Comparison of ENCODE assay signal across 38 cellular contexts in genomic region chr1:64417828-64418227, GRCh38.
"Had no signal": no experiment of that assay in that cellular context is flagged by ENCODE, and none has a peak within 500 bp of the region (broad histone marks: within the 10 kb centered on the region; RNA-seq: fewer than 3 reads in every experiment).

No MANE protein-coding gene starts in this region.

- H3K27ac Mint-ChIP-seq: activated naive CD4-positive, alpha-beta T cell treated with anti-CD3 and anti-CD28 coated beads for 36 hours; activated naive CD4-positive, alpha-beta T cell treated with anti-CD3 and anti-CD28 coated beads, Interleukin-2, amount 10 ng/mL, durations not matched to agents 7 days and 5 days; activated naive CD4-positive, alpha-beta T cell treated with anti-CD3 and anti-CD28 coated beads, Interleukin-2, amount 50 U/mL, for 24 hours; activated naive CD4-positive, alpha-beta T cell treated with anti-CD3 and anti-CD28 coated beads, Interleukin-2, amount 50 U/mL, for 72 hours; activated naive CD8-positive, alpha-beta T cell; activated naive CD8-positive, alpha-beta T cell treated with anti-CD3 and anti-CD28 coated beads for 36 hours; activated naive CD8-positive, alpha-beta T cell treated with anti-CD3 and anti-CD28 coated beads, Interleukin-2, amount 10 ng/mL, durations not matched to agents 7 days and 5 days; activated naive CD8-positive, alpha-beta T cell treated with anti-CD3 and anti-CD28 coated beads, Interleukin-2, amount 50 U/mL, for 24 hours; activated T-cell treated with anti-CD3 and anti-CD28 coated beads, Interleukin-2, amount 50 U/mL, for 24 hours; activated T-cell treated with anti-CD3 and anti-CD28 coated beads, Interleukin-2, amount 50 U/mL, for 72 hours; activated T-helper 1 cell treated with anti-CD3 and anti-CD28 coated beads, Interleukin-12 subunit alpha, Interleukin-12 subunit beta, Interleukin-2, Interleukin-4 antibody, amounts not matched to agents 30 ng/mL and 10 ng/mL and 1 ng/mL, durations not matched to agents 14 hours and 24 hours and 36 hours; activated T-helper 17 cell treated with anti-CD3 and anti-CD28 coated beads, Interleukin-2, amount 50 U/mL, for 72 hours; activated T-helper 2 cell treated with anti-CD3 and anti-CD28 coated beads, Interferon-gamma antibody, Interleukin-2, Interleukin-4, amounts not matched to agents 10 μg/mL and 5 μg/mL and 100 μg/mL, durations not matched to agents 14 hours and 24 hours and 36 hours had no signal

- H3K36me3 Mint-ChIP-seq: activated naive CD4-positive, alpha-beta T cell treated with anti-CD3 and anti-CD28 coated beads, Interleukin-2, amount 10 ng/mL, durations not matched to agents 7 days and 5 days; activated naive CD4-positive, alpha-beta T cell treated with anti-CD3 and anti-CD28 coated beads, Interleukin-2, amount 50 U/mL, for 24 hours; activated naive CD4-positive, alpha-beta T cell treated with anti-CD3 and anti-CD28 coated beads, Interleukin-2, amount 50 U/mL, for 72 hours; activated naive CD8-positive, alpha-beta T cell treated with anti-CD3 and anti-CD28 coated beads for 36 hours; activated naive CD8-positive, alpha-beta T cell treated with anti-CD3 and anti-CD28 coated beads, Interleukin-2, amount 10 ng/mL, durations not matched to agents 7 days and 5 days; brain had no signal

- H3K4me3 ChIP-seq: adrenal gland, ascending aorta, body of pancreas, breast epithelium, cardiac muscle cell had no signal

- ATAC-seq: activated naive CD4-positive, alpha-beta T cell treated with anti-CD3 and anti-CD28 coated beads, Interleukin-2, amount 50 U/mL, for 72 hours; activated naive CD8-positive, alpha-beta T cell treated with anti-CD3 and anti-CD28 coated beads, Interleukin-2, amount 50 U/mL, for 24 hours; activated T-cell treated with anti-CD3 and anti-CD28 coated beads, Interleukin-2, amount 50 U/mL, for 4 hours; activated T-cell treated with anti-CD3 and anti-CD28 coated beads, Interleukin-2, amount 50 U/mL, for 72 hours; activated T-helper 17 cell treated with anti-CD3 and anti-CD28 coated beads, Interleukin-2, amount 50 U/mL, for 72 hours; body of pancreas had no signal

- H3K27me3 Mint-ChIP-seq: activated naive CD8-positive, alpha-beta T cell; activated naive CD8-positive, alpha-beta T cell treated with anti-CD3 and anti-CD28 coated beads for 36 hours; activated naive CD8-positive, alpha-beta T cell treated with anti-CD3 and anti-CD28 coated beads, Interleukin-2, amount 50 U/mL, for 24 hours; activated T-cell treated with anti-CD3 and anti-CD28 coated beads, Interleukin-2, amount 50 U/mL, for 24 hours; activated T-helper 17 cell treated with anti-CD3 and anti-CD28 coated beads, Interleukin-2, amount 50 U/mL, for 72 hours had no signal

- H3K4me1 Mint-ChIP-seq: activated naive CD4-positive, alpha-beta T cell treated with anti-CD3 and anti-CD28 coated beads, Interleukin-2, amount 10 ng/mL, durations not matched to agents 7 days and 5 days; activated naive CD4-positive, alpha-beta T cell treated with anti-CD3 and anti-CD28 coated beads, Interleukin-2, amount 50 U/mL, for 24 hours; activated naive CD8-positive, alpha-beta T cell treated with anti-CD3 and anti-CD28 coated beads for 36 hours; activated naive CD8-positive, alpha-beta T cell treated with anti-CD3 and anti-CD28 coated beads, Interleukin-2, amount 10 ng/mL, durations not matched to agents 7 days and 5 days; activated naive CD8-positive, alpha-beta T cell treated with anti-CD3 and anti-CD28 coated beads, Interleukin-2, amount 50 U/mL, for 24 hours; activated T-helper 17 cell treated with anti-CD3 and anti-CD28 coated beads, Interleukin-2, amount 50 U/mL, for 72 hours; central memory CD8-positive, alpha-beta T cell had no signal

- H3K4me1 ChIP-seq: adrenal gland, ascending aorta, body of pancreas, breast epithelium had no signal

- DNase-seq: activated effector memory CD4-positive, alpha-beta T cell treated with anti-CD3 and anti-CD28 coated beads, Interleukin-2, amount 50 U/mL, for 16 hours; activated effector memory CD4-positive, alpha-beta T cell treated with Interleukin-2 at 50 U/mL for 16 hours; activated gamma-delta T cell; activated gamma-delta T cell treated with Interleukin-2 at 50 U/mL for 16 hours; activated naive CD4-positive, alpha-beta T cell; activated naive CD4-positive, alpha-beta T cell treated with anti-CD3 and anti-CD28 coated beads for 36 hours; activated naive CD4-positive, alpha-beta T cell treated with anti-CD3 and anti-CD28 coated beads, Interleukin-2, amount 10 ng/mL, durations not matched to agents 7 days and 5 days; activated naive CD4-positive, alpha-beta T cell treated with anti-CD3 and anti-CD28 coated beads, Interleukin-2, amount 50 U/mL, for 16 hours; activated naive CD4-positive, alpha-beta T cell treated with Interleukin-2 at 50 U/mL for 16 hours; activated naive CD8-positive, alpha-beta T cell treated with anti-CD3 and anti-CD28 coated beads for 36 hours; activated naive CD8-positive, alpha-beta T cell treated with anti-CD3 and anti-CD28 coated beads, Interleukin-2, amount 10 ng/mL, durations not matched to agents 7 days and 5 days; activated naive CD8-positive, alpha-beta T cell treated with anti-CD3 and anti-CD28 coated beads, Interleukin-2, amount 50 U/mL, for 24 hours; activated T-cell treated with anti-CD3 and anti-CD28 coated beads, Interleukin-2, amount 50 U/mL, for 1 hour; activated T-cell treated with anti-CD3 and anti-CD28 coated beads, Interleukin-2, amount 50 U/mL, for 24 hours; activated T-cell treated with anti-CD3 and anti-CD28 coated beads, Interleukin-2, amount 50 U/mL, for 4 hours; activated T-cell treated with anti-CD3 and anti-CD28 coated beads, Interleukin-2, amount 50 U/mL, for 48 hours; activated T-cell treated with anti-CD3 and anti-CD28 coated beads, Interleukin-2, amount 50 U/mL, for 72 hours; adrenal gland; amniotic stem cell; amygdala; anterior cingulate cortex; aorta; body of pancreas; brain microvascular endothelial cell; caudate nucleus; central memory CD4-positive, alpha-beta T cell; cerebellar nuclear complex had no signal

- H3K27me3 ChIP-seq: adrenal gland, ascending aorta, body of pancreas, brain microvascular endothelial cell, breast epithelium, cardiac muscle cell had no signal

- H3K9me3 Mint-ChIP-seq: activated naive CD4-positive, alpha-beta T cell treated with anti-CD3 and anti-CD28 coated beads for 36 hours; activated naive CD4-positive, alpha-beta T cell treated with anti-CD3 and anti-CD28 coated beads, Interleukin-2, amount 10 ng/mL, durations not matched to agents 7 days and 5 days; activated naive CD4-positive, alpha-beta T cell treated with anti-CD3 and anti-CD28 coated beads, Interleukin-2, amount 50 U/mL, for 24 hours; activated naive CD4-positive, alpha-beta T cell treated with anti-CD3 and anti-CD28 coated beads, Interleukin-2, amount 50 U/mL, for 72 hours; activated naive CD8-positive, alpha-beta T cell treated with anti-CD3 and anti-CD28 coated beads for 36 hours; activated naive CD8-positive, alpha-beta T cell treated with anti-CD3 and anti-CD28 coated beads, Interleukin-2, amount 50 U/mL, for 24 hours; activated T-cell treated with anti-CD3 and anti-CD28 coated beads, Interleukin-2, amount 50 U/mL, for 24 hours; activated T-cell treated with anti-CD3 and anti-CD28 coated beads, Interleukin-2, amount 50 U/mL, for 4 hours; activated T-cell treated with anti-CD3 and anti-CD28 coated beads, Interleukin-2, amount 50 U/mL, for 72 hours; activated T-helper 1 cell treated with anti-CD3 and anti-CD28 coated beads, Interleukin-12 subunit alpha, Interleukin-12 subunit beta, Interleukin-2, Interleukin-4 antibody, amounts not matched to agents 30 ng/mL and 10 ng/mL and 1 ng/mL, durations not matched to agents 14 hours and 24 hours and 36 hours; activated T-helper 17 cell treated with anti-CD3 and anti-CD28 coated beads, Interleukin-2, amount 50 U/mL, for 72 hours; activated T-helper 2 cell treated with anti-CD3 and anti-CD28 coated beads, Interferon-gamma antibody, Interleukin-2, Interleukin-4, amounts not matched to agents 10 μg/mL and 5 μg/mL and 100 μg/mL, durations not matched to agents 14 hours and 24 hours and 36 hours; central memory CD8-positive, alpha-beta T cell had no signal

- H3K4me3 Mint-ChIP-seq: activated naive CD4-positive, alpha-beta T cell treated with anti-CD3 and anti-CD28 coated beads for 36 hours; activated naive CD4-positive, alpha-beta T cell treated with anti-CD3 and anti-CD28 coated beads, Interleukin-2, amount 10 ng/mL, durations not matched to agents 7 days and 5 days; activated naive CD4-positive, alpha-beta T cell treated with anti-CD3 and anti-CD28 coated beads, Interleukin-2, amount 50 U/mL, for 24 hours; activated naive CD8-positive, alpha-beta T cell; activated naive CD8-positive, alpha-beta T cell treated with anti-CD3 and anti-CD28 coated beads for 36 hours; activated naive CD8-positive, alpha-beta T cell treated with anti-CD3 and anti-CD28 coated beads, Interleukin-2, amount 10 ng/mL, durations not matched to agents 7 days and 5 days; activated naive CD8-positive, alpha-beta T cell treated with anti-CD3 and anti-CD28 coated beads, Interleukin-2, amount 50 U/mL, for 24 hours; activated T-cell treated with anti-CD3 and anti-CD28 coated beads, Interleukin-2, amount 50 U/mL, for 24 hours; activated T-cell treated with anti-CD3 and anti-CD28 coated beads, Interleukin-2, amount 50 U/mL, for 4 hours; activated T-cell treated with anti-CD3 and anti-CD28 coated beads, Interleukin-2, amount 50 U/mL, for 72 hours; activated T-helper 1 cell treated with anti-CD3 and anti-CD28 coated beads, Interleukin-12 subunit alpha, Interleukin-12 subunit beta, Interleukin-2, Interleukin-4 antibody, amounts not matched to agents 30 ng/mL and 10 ng/mL and 1 ng/mL, durations not matched to agents 14 hours and 24 hours and 36 hours; activated T-helper 17 cell treated with anti-CD3 and anti-CD28 coated beads, Interleukin-2, amount 50 U/mL, for 72 hours; central memory CD8-positive, alpha-beta T cell had no signal

- H3K27ac ChIP-seq: adrenal gland, ascending aorta, body of pancreas, brain microvascular endothelial cell, breast epithelium, cardiac muscle cell had no signal

- H3K9me3 ChIP-seq: adrenal gland, ascending aorta, body of pancreas, breast epithelium had no signal

- H3K36me3 ChIP-seq: adrenal gland, ascending aorta, brain microvascular endothelial cell, breast epithelium, cardiac muscle cell had no signal
